2 cellular contexts compared by ENCODE assay signal in the genomic region with DNA sequence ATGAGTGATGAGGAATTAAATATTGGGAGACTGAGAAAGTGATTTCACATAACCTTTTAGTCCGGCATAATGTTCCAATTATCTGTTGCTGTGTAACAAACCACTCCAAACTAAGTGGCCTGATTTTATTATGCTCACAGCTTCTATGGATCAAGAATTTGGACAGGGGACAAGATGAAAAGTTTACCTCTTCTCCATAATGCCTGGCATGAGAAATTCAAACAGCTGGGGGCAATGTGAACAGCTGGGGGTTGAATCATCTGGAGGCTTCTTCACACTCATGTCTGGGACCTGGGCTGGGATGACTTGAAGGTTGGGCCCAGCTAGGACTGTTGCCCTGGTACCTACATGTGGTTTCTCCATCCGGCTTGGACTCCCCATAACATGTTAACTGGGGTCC.
TF ChIP-seq lines count a peak whose summit lies in the region.

No MANE protein-coding gene starts in this region.

TF ChIP-seq in IMR-90, 13 proteins besides CTCF, POLR2A, EP300 and RAD21:
- TF ChIP-seq, protein P1, sequence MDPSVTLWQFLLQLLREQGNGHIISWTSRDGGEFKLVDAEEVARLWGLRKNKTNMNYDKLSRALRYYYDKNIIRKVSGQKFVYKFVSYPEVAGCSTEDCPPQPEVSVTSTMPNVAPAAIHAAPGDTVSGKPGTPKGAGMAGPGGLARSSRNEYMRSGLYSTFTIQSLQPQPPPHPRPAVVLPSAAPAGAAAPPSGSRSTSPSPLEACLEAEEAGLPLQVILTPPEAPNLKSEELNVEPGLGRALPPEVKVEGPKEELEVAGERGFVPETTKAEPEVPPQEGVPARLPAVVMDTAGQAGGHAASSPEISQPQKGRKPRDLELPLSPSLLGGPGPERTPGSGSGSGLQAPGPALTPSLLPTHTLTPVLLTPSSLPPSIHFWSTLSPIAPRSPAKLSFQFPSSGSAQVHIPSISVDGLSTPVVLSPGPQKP (IDR thresholded peaks at IDR 0.05; ENCODE audit: borderline replicate concordance, low read depth, low read length) = no peak
- TF ChIP-seq MAFK (IDR thresholded peaks at IDR 0.05; ENCODE audit: low read depth, low read length) (no peak), MXI1 (IDR thresholded peaks at IDR 0.05; ENCODE audit: borderline replicate concordance, low read depth, low read length) (no peak), BHLHE40 (IDR thresholded peaks at IDR 0.05; ENCODE audit: low read depth, low read length) (no peak), CHD1 (IDR thresholded peaks at IDR 0.05; ENCODE audit: low read depth, low read length) (no peak), MAZ (IDR thresholded peaks at IDR 0.05; ENCODE audit: borderline replicate concordance, low read depth, low read length) (no peak), RFX5 (IDR thresholded peaks at IDR 0.05; ENCODE audit: low read depth, low read length) (no peak), NFE2L2 (IDR thresholded peaks at IDR 0.05; ENCODE audit: low read depth, low read length) (no peak), FOS (IDR thresholded peaks at IDR 0.05; ENCODE audit: low read depth, low read length) (no peak), RCOR1 (IDR thresholded peaks at IDR 0.05; ENCODE audit: insufficient replicate concordance, low read length) (no peak), SMC3 (IDR thresholded peaks at IDR 0.05; ENCODE audit: low read depth, low read length) (no peak), CEBPB (IDR thresholded peaks at IDR 0.05; ENCODE audit: low read depth, low read length) (no peak)
- TF ChIP-seq, protein P2, sequence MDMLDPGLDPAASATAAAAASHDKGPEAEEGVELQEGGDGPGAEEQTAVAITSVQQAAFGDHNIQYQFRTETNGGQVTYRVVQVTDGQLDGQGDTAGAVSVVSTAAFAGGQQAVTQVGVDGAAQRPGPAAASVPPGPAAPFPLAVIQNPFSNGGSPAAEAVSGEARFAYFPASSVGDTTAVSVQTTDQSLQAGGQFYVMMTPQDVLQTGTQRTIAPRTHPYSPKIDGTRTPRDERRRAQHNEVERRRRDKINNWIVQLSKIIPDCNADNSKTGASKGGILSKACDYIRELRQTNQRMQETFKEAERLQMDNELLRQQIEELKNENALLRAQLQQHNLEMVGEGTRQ (IDR thresholded peaks at IDR 0.05; ENCODE audit: low read depth, low read length) = no peak

TF ChIP-seq in K562, 482 proteins besides CTCF, POLR2A, EP300 and RAD21 (continued from another document):
- TF ChIP-seq, protein P3, sequence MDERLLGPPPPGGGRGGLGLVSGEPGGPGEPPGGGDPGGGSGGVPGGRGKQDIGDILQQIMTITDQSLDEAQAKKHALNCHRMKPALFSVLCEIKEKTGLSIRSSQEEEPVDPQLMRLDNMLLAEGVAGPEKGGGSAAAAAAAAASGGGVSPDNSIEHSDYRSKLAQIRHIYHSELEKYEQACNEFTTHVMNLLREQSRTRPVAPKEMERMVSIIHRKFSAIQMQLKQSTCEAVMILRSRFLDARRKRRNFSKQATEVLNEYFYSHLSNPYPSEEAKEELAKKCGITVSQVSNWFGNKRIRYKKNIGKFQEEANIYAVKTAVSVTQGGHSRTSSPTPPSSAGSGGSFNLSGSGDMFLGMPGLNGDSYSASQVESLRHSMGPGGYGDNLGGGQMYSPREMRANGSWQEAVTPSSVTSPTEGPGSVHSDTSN (CRISPR knock-in tag; IDR thresholded peaks at IDR 0.05; ENCODE audit: low read depth) = no peak
- TF ChIP-seq, protein P3 (tag; conservative IDR thresholded peaks at IDR 0.05; ENCODE audit: low read depth) = 0 out of 2 replicates have a peak, but pooled peaks have one; percentile 1
- TF ChIP-seq NFE2 (IDR thresholded peaks at IDR 0.05; ENCODE audit: low read depth) = no peak
- TF ChIP-seq, protein P4, sequence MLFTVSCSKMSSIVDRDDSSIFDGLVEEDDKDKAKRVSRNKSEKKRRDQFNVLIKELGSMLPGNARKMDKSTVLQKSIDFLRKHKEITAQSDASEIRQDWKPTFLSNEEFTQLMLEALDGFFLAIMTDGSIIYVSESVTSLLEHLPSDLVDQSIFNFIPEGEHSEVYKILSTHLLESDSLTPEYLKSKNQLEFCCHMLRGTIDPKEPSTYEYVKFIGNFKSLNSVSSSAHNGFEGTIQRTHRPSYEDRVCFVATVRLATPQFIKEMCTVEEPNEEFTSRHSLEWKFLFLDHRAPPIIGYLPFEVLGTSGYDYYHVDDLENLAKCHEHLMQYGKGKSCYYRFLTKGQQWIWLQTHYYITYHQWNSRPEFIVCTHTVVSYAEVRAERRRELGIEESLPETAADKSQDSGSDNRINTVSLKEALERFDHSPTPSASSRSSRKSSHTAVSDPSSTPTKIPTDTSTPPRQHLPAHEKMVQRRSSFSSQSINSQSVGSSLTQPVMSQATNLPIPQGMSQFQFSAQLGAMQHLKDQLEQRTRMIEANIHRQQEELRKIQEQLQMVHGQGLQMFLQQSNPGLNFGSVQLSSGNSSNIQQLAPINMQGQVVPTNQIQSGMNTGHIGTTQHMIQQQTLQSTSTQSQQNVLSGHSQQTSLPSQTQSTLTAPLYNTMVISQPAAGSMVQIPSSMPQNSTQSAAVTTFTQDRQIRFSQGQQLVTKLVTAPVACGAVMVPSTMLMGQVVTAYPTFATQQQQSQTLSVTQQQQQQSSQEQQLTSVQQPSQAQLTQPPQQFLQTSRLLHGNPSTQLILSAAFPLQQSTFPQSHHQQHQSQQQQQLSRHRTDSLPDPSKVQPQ (CRISPR knock-in tag; IDR thresholded peaks at IDR 0.05; ENCODE audit: borderline replicate concordance) = no peak
